Comparison of ENCODE assay signal across 8 cellular contexts in genomic region chr6:57046332-57047256, GRCh38. TPM values are rescaled to one million over a fixed set of nuclear protein-coding genes. Genes with fewer than 3 reads are reported as not detected.
DNase-seq lines count a peak whose midpoint lies in the region; ATAC-seq and TF ChIP-seq lines count a peak whose summit lies in the region.
"Not testable (repeated sequence)": the region's sequence is repeated elsewhere in the genome, so short reads cannot be mapped to it uniquely, and the experiment has no call there.

Gene KIAA1586 (plus strand): TSS chr6:57046693. CDS start chr6:57046756, 63 bp downstream.

- TF ChIP-seq CTCF in AG09319 (IDR thresholded peaks at IDR 0.05; ENCODE audit: low read depth, low read length); kidney epithelial cell (IDR thresholded peaks at IDR 0.05; ENCODE audit: insufficient read depth, low read length, poor library complexity, severe bottlenecking): not testable (repeated sequence)

- H3K4me3 ChIP-seq in kidney epithelial cell (ENCODE audit: low read depth, low read length): peak within 1 kb of the TSS; percentile 44

- ATAC-seq in GM19035 (IDR thresholded peaks at IDR 0.05; ENCODE audit: unreplicated experiment) (peak; percentile 92), HG03342 (IDR thresholded peaks at IDR 0.05; ENCODE audit: unreplicated experiment) (peak; percentile 86)
- ATAC-seq in activated CD4-positive, CD25-positive, alpha-beta regulatory T cell treated with anti-CD3 and anti-CD28 coated beads, Interleukin-2, amount 50 U/mL, for 24 hours: peak; percentile 93 to 94

- DNase-seq in AG09319 (ENCODE audit: extremely low read depth, low read depth): peak; percentile 64
- DNase-seq in NCI-H345 treated with DMSO at 0.1 percent for 48 hours (lab: John Stamatoyannopoulos, UW; ENCODE audit: unreplicated experiment): peak; percentile 88
- peak; percentile 80 to 93 for DNase-seq in cerebellar nuclear complex (lab: John Stamatoyannopoulos, UW)
- peak; percentile 41 for DNase-seq in kidney epithelial cell (ENCODE audit: low read depth)
- DNase-seq in stimulated activated CD4-positive, alpha-beta T cell treated with anti-CD3 and anti-CD28 coated beads, Interleukin-15, amount 100 ng/mL, for 48 hours (ENCODE audit: low read depth in 2 of 2): peak; percentile 68 to 80

- H3K27me3 ChIP-seq in kidney epithelial cell (ENCODE audit: control insufficient read depth, insufficient read depth, low read length): not testable (repeated sequence)

- not testable (repeated sequence) for H3K36me3 ChIP-seq in kidney epithelial cell (ENCODE audit: control insufficient read depth, insufficient read depth, low read length)

RNA-seq across cellular contexts. Expression of gene KIAA1586, which starts in this region (rescaled TPM):
- total RNA-seq in kidney epithelial cell: 5.7 and 6.6 TPM in 2 replicates

Comparison
In these comparisons a context has a peak if more than half of its experiments do, and no peak if none do; other contexts are left out.
1. Peak in every context shown above with its lines: DNase-seq, ATAC-seq and H3K4me3 ChIP-seq.